ENCODE assay signal across 13 cellular contexts in the genomic region with DNA sequence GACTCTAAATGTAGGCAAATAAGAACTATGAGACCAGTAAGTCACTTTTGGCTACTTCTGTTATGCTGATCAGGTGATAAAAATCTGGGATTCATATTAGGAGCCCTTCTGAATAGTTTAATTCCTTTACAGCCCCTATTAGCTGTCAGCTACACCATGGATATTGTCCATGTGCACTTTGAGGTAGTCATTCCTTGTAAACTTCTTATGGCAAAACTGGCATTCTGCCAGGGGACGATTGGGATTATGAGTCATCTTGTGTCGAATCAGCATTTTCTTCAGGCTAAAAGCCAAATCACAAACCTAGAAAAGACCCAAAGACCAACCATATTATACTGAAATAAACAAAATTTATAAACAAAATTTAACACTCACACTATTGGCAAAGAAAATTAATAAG.
DNase-seq lines count a peak whose midpoint lies in the region; ATAC-seq and TF ChIP-seq lines count a peak whose summit lies in the region.
"Had no signal": no experiment of that assay in that cellular context is flagged by ENCODE, and none has a peak within 500 bp of the region (broad histone marks: within the 10 kb centered on the region; RNA-seq: fewer than 3 reads in every experiment).

No MANE protein-coding gene starts in this region.

- no peak overlapping the region for H3K4me3 ChIP-seq in cardiac muscle cell
- H3K4me3 ChIP-seq in foreskin fibroblast (ENCODE audit: low read depth in 1 of 2, low read length in 2 of 2) = no peak overlapping the region
- H3K4me3 ChIP-seq in effector memory CD4-positive, alpha-beta T cell (ENCODE audit: insufficient read depth, low read depth, low read length, poor library complexity, severe bottlenecking) = no peak overlapping the region
- H3K4me3 ChIP-seq: neural progenitor cell had no signal

- H3K27me3 ChIP-seq in cardiac muscle cell = no peaks in the 10 kb centered on the region
- H3K27me3 ChIP-seq in effector memory CD4-positive, alpha-beta T cell (replicated peaks; ENCODE audit: control insufficient read depth, insufficient read depth, low read length, poor library complexity, severe bottlenecking) = no peaks in the 10 kb centered on the region
- H3K27me3 ChIP-seq: neural progenitor cell had no signal

- no peaks in the 10 kb centered on the region for H3K9me3 ChIP-seq in cardiac muscle cell (ENCODE audit: low read depth)
- H3K9me3 ChIP-seq in effector memory CD4-positive, alpha-beta T cell (ENCODE audit: control insufficient read depth, low read length) = no peaks in the 10 kb centered on the region

- DNase-seq in cardiac muscle cell (ENCODE audit: low read depth in 1 of 2, low spot score in 1 of 2) (peak; percentile 18 to 90), left cardiac atrium (no peak), T1000 (lab: John Stamatoyannopoulos, UW) (peak; percentile 48), foreskin fibroblast (peak; percentile 71 to 89), HuH-7 (ENCODE audit: low spot score) (no peak), hypothalamus (lab: John Stamatoyannopoulos, UW) (no peak)
- no peak for DNase-seq in effector memory CD4-positive, alpha-beta T cell
- DNase-seq in activated naive CD4-positive, alpha-beta T cell treated with Interleukin-2 at 50 U/mL for 16 hours = no peak
- DNase-seq: activated B cell treated with CpG ODN at 0.5 μM for 24 hours; NCI-H2029 treated with DMSO at 0.1 percent for 48 hours; stimulated activated CD4-positive, alpha-beta T cell treated with anti-CD3 and anti-CD28 coated beads, Interleukin-4, amount 100 ng/mL, for 4 hours had no signal

- ATAC-seq in left cardiac atrium = no peak
- ATAC-seq: Panc1 had no signal

- H3K27ac ChIP-seq in cardiac muscle cell = no peak overlapping the region
- H3K27ac ChIP-seq in effector memory CD4-positive, alpha-beta T cell (ENCODE audit: insufficient read depth, low read length, poor library complexity, severe bottlenecking) = no peak overlapping the region

- no peaks in the 10 kb centered on the region for H3K36me3 ChIP-seq in cardiac muscle cell
- no peaks in the 10 kb centered on the region for H3K36me3 ChIP-seq in effector memory CD4-positive, alpha-beta T cell (ENCODE audit: control insufficient read depth, insufficient read depth, low read length)
- H3K36me3 ChIP-seq: neural progenitor cell had no signal

- intact Hi-C loops in left cardiac atrium (cut with DNase I) = no loop called here

- TF ChIP-seq CTCF in cardiac muscle cell (IDR thresholded peaks at IDR 0.05; ENCODE audit: low read depth, low read length) (no peak), foreskin fibroblast (IDR thresholded peaks at IDR 0.05; ENCODE audit: low read depth, low read length) (no peak)

- no peaks in the 10 kb centered on the region for H3K4me1 ChIP-seq in cardiac muscle cell (ENCODE audit: low read depth)
- H3K4me1 ChIP-seq in effector memory CD4-positive, alpha-beta T cell (ENCODE audit: control insufficient read depth, insufficient read depth, low read length, poor library complexity, severe bottlenecking) = no peaks in the 10 kb centered on the region

Comparison
In these comparisons a context has a peak if more than half of its experiments do, and no peak if none do; other contexts are left out.
1. DNase-seq: peak in cardiac muscle cell (2 of 2), T1000 (single experiment) and foreskin fibroblast (2 of 2); none in left cardiac atrium (single experiment), HuH-7 (single experiment), effector memory CD4-positive, alpha-beta T cell (0 of 3), activated naive CD4-positive, alpha-beta T cell treated with Interleukin-2 at 50 U/mL for 16 hours (single experiment) and hypothalamus (0 of 51).